14 cellular contexts compared by ENCODE assay signal in genomic region chr11:96189351-96189750, GRCh38.
DNase-seq lines count a peak whose midpoint lies in the region; ATAC-seq, FAIRE-seq and TF ChIP-seq lines count a peak whose summit lies in the region.
"Had no signal": no experiment of that assay in that cellular context is flagged by ENCODE, and none has a peak within 500 bp of the region (broad histone marks: within the 10 kb centered on the region; RNA-seq: fewer than 3 reads in every experiment).

No MANE protein-coding gene starts in this region.

- no peak for FAIRE-seq in kidney (lab: Jason Lieb, UNC)
- FAIRE-seq: A204.1 had no signal

- H3K79me2 ChIP-seq in osteoblast (ENCODE audit: insufficient read depth, low read length): peaks cover 64% of the 10 kb centered on the region

- no peak overlapping the region for H3K4me3 Mint-ChIP-seq in activated CD4-positive, alpha-beta T cell treated with anti-CD3 and anti-CD28 coated beads, Interleukin-2, amount 10 ng/mL, durations not matched to agents 7 days and 5 days

- H3K36me3 ChIP-seq in osteoblast (ENCODE audit: insufficient read depth, low read length) (no peaks in the 10 kb centered on the region), kidney (ENCODE audit: control insufficient read depth in 1 of 2, insufficient read depth in 2 of 2, low read length in 2 of 2) (no peaks in the 10 kb centered on the region)
- H3K36me3 ChIP-seq: sigmoid colon, WERI-Rb-1 had no signal

- DNase-seq in activated CD4-positive, alpha-beta T cell treated with anti-CD3 and anti-CD28 coated beads, Interleukin-2, amount 10 ng/mL, durations not matched to agents 7 days and 5 days: no peak
- DNase-seq in activated CD4-positive, alpha-beta T cell treated with anti-CD3 and anti-CD28 coated beads for 1 hour: no peak
- DNase-seq in osteoblast (ENCODE audit: insufficient read length, low spot score, missing footprints) (no peak), kidney (no peak), GDM1 (lab: John Stamatoyannopoulos, UW) (no peak)
- DNase-seq: Karpas-422, left cardiac atrium, sigmoid colon, WERI-Rb-1 had no signal

- peaks cover 14% of the 10 kb centered on the region for H3K9me3 Mint-ChIP-seq in activated CD4-positive, alpha-beta T cell treated with anti-CD3 and anti-CD28 coated beads, Interleukin-2, amount 10 ng/mL, durations not matched to agents 7 days and 5 days

- intact Hi-C loops in kidney (cut with DNase I): no loop called here

- no peak overlapping the region for H3K4me3 ChIP-seq in osteoblast (ENCODE audit: insufficient read depth, low read length)
- H3K4me3 ChIP-seq in kidney (ENCODE audit: low read length in 2 of 2): no peak overlapping the region
- H3K4me3 ChIP-seq: sigmoid colon had no signal

- H3K36me3 Mint-ChIP-seq in activated CD4-positive, alpha-beta T cell treated with anti-CD3 and anti-CD28 coated beads, Interleukin-2, amount 10 ng/mL, durations not matched to agents 7 days and 5 days (ENCODE audit: low read depth): peaks cover 31% of the 10 kb centered on the region

- peak overlapping the region; percentile 72 for H3K4me2 ChIP-seq in osteoblast (ENCODE audit: insufficient read depth, low read length)

- no peaks in the 10 kb centered on the region for H4K20me1 ChIP-seq in osteoblast (ENCODE audit: insufficient read depth, low read length)

- no peaks in the 10 kb centered on the region for H3K27me3 Mint-ChIP-seq in activated CD4-positive, alpha-beta T cell treated with anti-CD3 and anti-CD28 coated beads, Interleukin-2, amount 10 ng/mL, durations not matched to agents 7 days and 5 days

- ATAC-seq in HG02840 (IDR thresholded peaks at IDR 0.05; ENCODE audit: low FRiP score, unreplicated experiment): peak; percentile 42
- no peak; the same call in 2 of the 3 replicates for ATAC-seq in SK-N-SH treated with all-trans-retinoic acid at 6 μM for 48 hours
- ATAC-seq in HG03039 (IDR thresholded peaks at IDR 0.05; ENCODE audit: unreplicated experiment): no peak
- ATAC-seq: HCT116 had no signal

- no peaks in the 10 kb centered on the region for H3K27me3 ChIP-seq in osteoblast (ENCODE audit: insufficient read depth, low read length)
- H3K27me3 ChIP-seq: sigmoid colon had no signal

- H3K9me3 ChIP-seq in osteoblast (ENCODE audit: low read depth, low read length): no peaks in the 10 kb centered on the region
- no peaks in the 10 kb centered on the region for H3K9me3 ChIP-seq in kidney (ENCODE audit: control insufficient read depth in 1 of 2, low read length in 2 of 2)
- H3K9me3 ChIP-seq: sigmoid colon had no signal

- H3K9ac ChIP-seq in kidney (ENCODE audit: low read length in 2 of 2): no peak overlapping the region

- H2AFZ ChIP-seq in osteoblast (ENCODE audit: low read length): no peak overlapping the region

- POLR2A ChIA-PET in activated CD4-positive, alpha-beta T cell treated with anti-CD3 and anti-CD28 coated beads, Interleukin-2, amount 10 ng/mL, durations not matched to agents 7 days and 5 days (lab: Charles Lee): no interaction called here

- H3K27ac Mint-ChIP-seq in activated CD4-positive, alpha-beta T cell treated with anti-CD3 and anti-CD28 coated beads, Interleukin-2, amount 10 ng/mL, durations not matched to agents 7 days and 5 days: peak overlapping the region; percentile 33

- H3K4me1 Mint-ChIP-seq in activated CD4-positive, alpha-beta T cell treated with anti-CD3 and anti-CD28 coated beads, Interleukin-2, amount 10 ng/mL, durations not matched to agents 7 days and 5 days: peaks cover 73% of the 10 kb centered on the region

- CTCF ChIA-PET in activated CD4-positive, alpha-beta T cell treated with anti-CD3 and anti-CD28 coated beads, Interleukin-2, amount 10 ng/mL, durations not matched to agents 7 days and 5 days (lab: Charles Lee): interaction anchor here (0.9 to 1.4 kb wide), 3 partner anchors 8 to 32 kb away, joined by 4 to 5 read pairs (median 5); no protein-coding TSS in a partner anchor

- peaks cover 47% of the 10 kb centered on the region for H3K4me1 ChIP-seq in osteoblast (ENCODE audit: insufficient read depth, low read length)
- H3K4me1 ChIP-seq in kidney (ENCODE audit: control insufficient read depth in 1 of 2, insufficient read depth in 1 of 2, low read depth in 1 of 2, low read length in 2 of 2): peaks cover 5 to 16% of the 10 kb centered on the region in 2 donors

- H3K27ac ChIP-seq in osteoblast (ENCODE audit: low read depth, low read length): peak overlapping the region; percentile 97
- H3K27ac ChIP-seq in kidney (ENCODE audit: low read depth in 2 of 2, low read length in 2 of 2): no peak overlapping the region
- H3K27ac ChIP-seq: WERI-Rb-1 had no signal

- no peak for TF ChIP-seq CTCF in osteoblast (IDR thresholded peaks at IDR 0.05; ENCODE audit: extremely low read depth, low read depth, low read length)
- no peak for TF ChIP-seq CTCF in kidney (IDR thresholded peaks at IDR 0.05; ENCODE audit: borderline replicate concordance, extremely low read depth, insufficient read depth)

TF ChIP-seq in SK-N-SH treated with all-trans-retinoic acid at 6 μM for 48 hours, 23 proteins besides CTCF, POLR2A, EP300 and RAD21:
- TF ChIP-seq ISL1 (CRISPR knock-in tag; IDR thresholded peaks at IDR 0.05) (peak; percentile 34), ZNF565 (CRISPR knock-in tag; conservative IDR thresholded peaks at IDR 0.05; ENCODE audit: low read depth) (no peak)
TF ChIP-seq in SK-N-SH treated with all-trans-retinoic acid at 6 μM for 48 hours: peak in this region for 1.
